Comparison of ENCODE assay signal across 1 cellular context in genomic region chr5:33441241-33441844, GRCh38.
TF ChIP-seq lines count a peak whose summit lies in the region.

No MANE protein-coding gene starts in this region.

TF ChIP-seq in GM23338, 12 proteins besides CTCF, POLR2A, EP300 and RAD21 (continued from another document):
- no peak for TF ChIP-seq REST (IDR thresholded peaks at IDR 0.05; ENCODE audit: unreplicated experiment)
TF ChIP-seq in GM23338: peak in this region for 0.
